10 cellular contexts compared by ENCODE assay signal in the genomic region with DNA sequence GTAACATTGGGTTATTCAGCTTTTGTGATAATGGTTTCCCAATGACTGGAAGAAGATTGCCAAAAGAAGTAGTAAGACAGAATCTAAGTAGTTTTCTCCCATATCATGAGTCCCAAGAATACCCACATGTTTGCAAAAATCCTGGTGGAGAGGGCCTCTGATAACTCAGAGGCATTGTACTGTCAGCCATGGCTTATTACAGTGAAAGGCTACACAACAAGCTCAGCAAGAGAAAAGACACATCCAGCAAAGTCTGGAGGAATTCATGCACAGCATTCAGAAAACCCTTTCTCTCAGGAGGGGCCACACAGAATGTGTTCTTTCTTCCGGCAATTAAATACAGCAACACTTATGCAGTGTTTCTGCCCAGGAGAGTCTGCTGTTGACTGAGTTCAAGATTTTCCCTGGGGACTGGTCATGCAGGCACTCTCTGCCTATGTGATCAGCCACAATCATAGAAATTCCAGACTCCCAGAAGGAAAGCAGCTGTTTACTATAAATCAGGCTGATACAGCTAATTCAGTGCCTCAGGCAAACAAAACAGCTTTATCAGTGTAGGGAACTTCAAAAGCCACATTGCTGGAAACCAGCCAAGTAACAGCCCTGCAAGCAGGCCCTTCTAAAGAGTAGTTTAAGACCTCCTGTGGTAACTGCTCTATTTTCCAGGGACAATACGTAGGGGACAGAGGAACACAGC.
DNase-seq lines count a peak whose midpoint lies in the region; ATAC-seq, FAIRE-seq and TF ChIP-seq lines count a peak whose summit lies in the region.
"Had no signal": no experiment of that assay in that cellular context is flagged by ENCODE, and none has a peak within 500 bp of the region (broad histone marks: within the 10 kb centered on the region; RNA-seq: fewer than 3 reads in every experiment).

No MANE protein-coding gene starts in this region.

- H3K4me3 ChIP-seq in H1 (ENCODE audit: extremely low read depth in 1 of 4, insufficient read depth in 2 of 4, low read depth in 3 of 4, low read length in 4 of 4): no peak overlapping the region
- H3K4me3 ChIP-seq: MG63 had no signal

- H2AFZ ChIP-seq in H1 (ENCODE audit: low read length): peak overlapping the region; percentile 77; the same call in 1 of the 2 replicates

- no peak overlapping the region for H2BK15ac ChIP-seq in H1 (ENCODE audit: low read length)

- no peak overlapping the region; a peak in 1 of 4 replicates for H3K4me2 ChIP-seq in H1 (ENCODE audit: insufficient read depth in 1 of 2, low read depth in 2 of 2, low read length in 2 of 2)

- CTCF ChIA-PET in H1 (lab: Charles Lee; ENCODE audit: partially characterized antibody): interaction anchor here (0.6 kb wide), 1 partner anchor 413 kb away, joined by 3 read pairs; no protein-coding TSS in a partner anchor

- H3K56ac ChIP-seq in H1 (replicated peaks; ENCODE audit: insufficient read length, low read depth, low read length): no peak overlapping the region

- no peak overlapping the region for H2BK5ac ChIP-seq in H1 (ENCODE audit: low read depth, low read length)

- DNase-seq in HT-29 (ENCODE audit: low spot score) (peak; percentile 7), NCI-H510A (lab: John Stamatoyannopoulos, UW) (peak; percentile 31), H1 (ENCODE audit: low read depth in 1 of 2, low spot score in 2 of 2) (peak in 1 of 2 experiments; percentile 47), progenitor cell of endocrine pancreas (ENCODE audit: low spot score, unreplicated experiment) (no peak)
- DNase-seq: MG63; stimulated activated CD8-positive, alpha-beta memory T cell treated with anti-CD3 and anti-CD28 coated beads, Interleukin-4, amount 100 ng/mL, for 48 hours had no signal

- no peaks in the 10 kb centered on the region for H3K9me3 ChIP-seq in H1 (ENCODE audit: insufficient read depth in 2 of 2, low read depth in 1 of 2, low read length in 1 of 2)
- H3K9me3 ChIP-seq: MG63 had no signal

- TF ChIP-seq CTCF in H1 (IDR thresholded peaks at IDR 0.05; ENCODE audit: control extremely low read depth in 1 of 3, insufficient read depth in 1 of 3, low read depth in 1 of 3, low read length in 3 of 3) (no peak), progenitor cell of endocrine pancreas (IDR thresholded peaks at IDR 0.05; ENCODE audit: unreplicated experiment) (no peak)

- no peak overlapping the region for H2BK120ac ChIP-seq in H1 (replicated peaks; ENCODE audit: low read depth, low read length)

- 61% methylated on average over 2 of the region's 2 CpGs; no CpG with 5 or more reads in 1 of the 2 experiments for WGBS in H1 (ENCODE audit: extremely low coverage in 1 of 2, insufficient coverage in 1 of 2, insufficient read length in 1 of 2, insufficient replicate concordance in 2 of 2, low coverage in 1 of 2, low lambda C conversion rate in 2 of 2, missing lambda C conversion rate in 1 of 2), 2 experiments

- no peak overlapping the region for H3K27ac ChIP-seq in H1 (ENCODE audit: low read depth, low read length)

- peaks cover 0 to 4% (median 2%) of the 10 kb centered on the region in 4 experiments; a peak in 3 of 7 replicates for H3K4me1 ChIP-seq in H1 (replicated peaks in 1 of 4; ENCODE audit: control insufficient read depth in 3 of 4, insufficient read depth in 4 of 4, low read length in 3 of 4)

- H2AK5ac ChIP-seq in H1 (ENCODE audit: low read depth, low read length): no peak overlapping the region

- H3K27ac Mint-ChIP-seq in progenitor cell of endocrine pancreas: peak overlapping the region; percentile 85

- no peak for TF ChIP-seq EP300 in H1 (IDR thresholded peaks at IDR 0.05; ENCODE audit: borderline replicate concordance in 1 of 2, low read depth in 2 of 2, low read length in 2 of 2)

- no peak overlapping the region for H4K8ac ChIP-seq in H1 (ENCODE audit: extremely low read depth, insufficient read depth, low read length)

- H3K4me3 Mint-ChIP-seq in progenitor cell of endocrine pancreas (ENCODE audit: low read depth): peak overlapping the region; percentile 8

- H3K23me2 ChIP-seq in H1 (ENCODE audit: low read depth, low read length): no peaks in the 10 kb centered on the region

- no peak overlapping the region for H2BK12ac ChIP-seq in H1 (ENCODE audit: low read depth, low read length)

- H3K27me3 ChIP-seq in H1 (replicated peaks in 1 of 4; ENCODE audit: control insufficient read depth in 3 of 4, extremely low read depth in 1 of 4, insufficient read depth in 3 of 4, low read length in 3 of 4): peaks cover 0 to 2% (median 0%) of the 10 kb centered on the region in 4 experiments; a peak in 1 of 7 replicates
- H3K27me3 ChIP-seq: MG63 had no signal

- no peak for TF ChIP-seq POLR2A in H1 (IDR thresholded peaks at IDR 0.05; ENCODE audit: control extremely low read depth in 1 of 2, low read depth in 2 of 2, low read length in 2 of 2)

- peaks cover 28% of the 10 kb centered on the region for H3K4me1 Mint-ChIP-seq in progenitor cell of endocrine pancreas (ENCODE audit: low read depth)

- H3K23ac ChIP-seq in H1 (ENCODE audit: insufficient read length): no peak overlapping the region

- no peaks in the 10 kb centered on the region for H3K79me1 ChIP-seq in H1 (ENCODE audit: low read depth, low read length)

- no peak overlapping the region for H2BK20ac ChIP-seq in H1 (ENCODE audit: low read length)

- H3K4ac ChIP-seq in H1 (replicated peaks; ENCODE audit: insufficient read length, low read depth, low read length): no peak overlapping the region

- H4K91ac ChIP-seq in H1 (replicated peaks; ENCODE audit: insufficient read length, low read length): no peak overlapping the region

- H3K9ac ChIP-seq in H1 (replicated peaks in 1 of 4; ENCODE audit: extremely low read depth in 1 of 4, low read depth in 3 of 4, low read length in 3 of 4): no peak overlapping the region

- H3K36me3 ChIP-seq in H1 (ENCODE audit: control insufficient read depth in 2 of 4, insufficient read depth in 4 of 4, low read length in 3 of 4): no peaks in the 10 kb centered on the region
- H3K36me3 ChIP-seq: MG63 had no signal

- no peaks in the 10 kb centered on the region for H3K9me3 Mint-ChIP-seq in progenitor cell of endocrine pancreas (ENCODE audit: low read depth)

- ATAC-seq in GM18502 (IDR thresholded peaks at IDR 0.05; ENCODE audit: poor library complexity, unreplicated experiment) (no peak), GM21526 (IDR thresholded peaks at IDR 0.05; ENCODE audit: low FRiP score, unreplicated experiment) (no peak), HG02798 (IDR thresholded peaks at IDR 0.05; ENCODE audit: poor library complexity, unreplicated experiment) (no peak), GM18511 (IDR thresholded peaks at IDR 0.05; ENCODE audit: unreplicated experiment) (no peak)

- peak; percentile 94 for FAIRE-seq in H1 (lab: Jason Lieb, UNC)

- H3K14ac ChIP-seq in H1 (ENCODE audit: insufficient read length): no peak overlapping the region

- no peaks in the 10 kb centered on the region for H3K27me3 Mint-ChIP-seq in progenitor cell of endocrine pancreas

- no peak overlapping the region for H4K5ac ChIP-seq in H1 (ENCODE audit: insufficient read length, low read depth, low read length)

- peak overlapping the region; percentile 26; the same call in 1 of the 2 replicates for H3K18ac ChIP-seq in H1 (ENCODE audit: extremely low read depth, low read length)

- POLR2A ChIA-PET in H1 (lab: Charles Lee; ENCODE audit: partially characterized antibody): no interaction called here

- TF ChIP-seq RAD21 in H1 (IDR thresholded peaks at IDR 0.05 in 1 of 2, conservative IDR thresholded peaks at IDR 0.05 in 1 of 2; ENCODE audit: low read depth in 2 of 2, low read length in 2 of 2): no peak

- no peaks in the 10 kb centered on the region for H3K79me2 ChIP-seq in H1 (ENCODE audit: control insufficient read depth in 1 of 2, insufficient read depth in 2 of 2, low read length in 2 of 2)

- no peaks in the 10 kb centered on the region for H3K36me3 Mint-ChIP-seq in progenitor cell of endocrine pancreas (ENCODE audit: insufficient read depth)

- no peaks in the 10 kb centered on the region for H4K20me1 ChIP-seq in H1 (replicated peaks in 1 of 2; ENCODE audit: control insufficient read depth in 1 of 2, insufficient read depth in 2 of 2, low read length in 2 of 2)

TF ChIP-seq in H1, 55 proteins besides CTCF, POLR2A, EP300 and RAD21:
- TF ChIP-seq TCF12 (IDR thresholded peaks at IDR 0.05; ENCODE audit: low read depth, low read length) (no peak), TAF7 (optimal IDR thresholded peaks at IDR 0.05; ENCODE audit: borderline replicate concordance, low read depth, low read length) (no peak), BACH1 (IDR thresholded peaks at IDR 0.05; ENCODE audit: low read length) (no peak), SRF (IDR thresholded peaks at IDR 0.05; ENCODE audit: low read depth, low read length) (no peak), NANOG (IDR thresholded peaks at IDR 0.05; ENCODE audit: insufficient read depth, low read depth, low read length, poor library complexity, severe bottlenecking) (no peak), GTF2F1 (IDR thresholded peaks at IDR 0.05; ENCODE audit: borderline replicate concordance, low read depth, low read length) (no peak), EGR1 (IDR thresholded peaks at IDR 0.05; ENCODE audit: borderline replicate concordance, low read depth, low read length) (no peak), FOSL1 (IDR thresholded peaks at IDR 0.05; ENCODE audit: insufficient read depth, low read depth, low read length) (no peak), RXRA (IDR thresholded peaks at IDR 0.05; ENCODE audit: insufficient read depth, low read depth, low read length) (no peak), GABPA (IDR thresholded peaks at IDR 0.05; ENCODE audit: borderline replicate concordance, insufficient read depth, low read length) (no peak), POLR2AphosphoS5 (IDR thresholded peaks at IDR 0.05; ENCODE audit: low read depth, low read length) (no peak), JUND (IDR thresholded peaks at IDR 0.05; ENCODE audit: low read length) (no peak), TEAD4 (IDR thresholded peaks at IDR 0.05; ENCODE audit: low read depth, low read length) (no peak), CHD2 (IDR thresholded peaks at IDR 0.05; ENCODE audit: low read length) (no peak), EZH2 (IDR thresholded peaks at IDR 0.05; ENCODE audit: low read depth, low read length, severe bottlenecking) (no peak)
